ENCODE assay signal across 13 cellular contexts in the genomic region with DNA sequence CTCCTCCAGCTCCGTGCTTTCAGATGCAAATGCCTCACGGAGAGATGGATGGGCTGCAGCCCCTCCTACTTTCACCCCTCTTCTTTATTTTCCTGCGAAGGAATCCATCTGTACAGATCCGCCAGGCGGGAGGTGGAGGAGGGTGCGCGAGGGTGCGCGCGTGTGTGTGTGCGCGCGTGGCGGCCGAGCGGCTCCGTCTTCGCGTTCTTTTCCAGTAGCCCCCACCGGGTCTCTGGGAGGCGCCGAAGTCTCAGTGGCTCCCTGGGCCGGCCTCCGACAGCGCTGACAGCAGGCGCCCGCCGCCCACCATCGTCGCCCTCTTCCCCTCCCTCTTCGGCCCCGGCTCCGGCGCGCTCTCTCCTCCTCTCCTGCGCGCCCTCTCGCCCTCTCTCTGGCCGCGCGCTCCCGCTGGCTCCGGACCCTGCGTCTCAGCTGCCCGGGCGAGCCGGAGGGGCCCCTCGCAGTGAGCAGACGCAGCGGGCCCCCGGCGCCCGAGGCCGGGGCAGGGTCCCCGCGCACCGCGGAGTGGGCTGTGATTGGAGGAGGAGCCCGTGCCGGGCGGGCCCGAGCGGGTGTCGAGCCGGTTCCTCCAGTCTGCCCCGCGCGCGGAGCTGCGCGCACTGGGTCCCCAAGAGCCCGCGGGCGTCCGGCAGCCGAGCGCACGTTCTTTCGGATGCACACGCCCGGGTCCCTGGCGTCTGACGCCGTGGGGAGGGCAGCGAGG. TPM values are rescaled to one million over a fixed set of nuclear protein-coding genes. Genes with fewer than 3 reads are reported as not detected.
DNase-seq lines count a peak whose midpoint lies in the region; ATAC-seq, FAIRE-seq and TF ChIP-seq lines count a peak whose summit lies in the region.
"Had no signal": no experiment of that assay in that cellular context is flagged by ENCODE, and none has a peak within 500 bp of the region (broad histone marks: within the 10 kb centered on the region; RNA-seq: fewer than 3 reads in every experiment).

A gene with protein sequence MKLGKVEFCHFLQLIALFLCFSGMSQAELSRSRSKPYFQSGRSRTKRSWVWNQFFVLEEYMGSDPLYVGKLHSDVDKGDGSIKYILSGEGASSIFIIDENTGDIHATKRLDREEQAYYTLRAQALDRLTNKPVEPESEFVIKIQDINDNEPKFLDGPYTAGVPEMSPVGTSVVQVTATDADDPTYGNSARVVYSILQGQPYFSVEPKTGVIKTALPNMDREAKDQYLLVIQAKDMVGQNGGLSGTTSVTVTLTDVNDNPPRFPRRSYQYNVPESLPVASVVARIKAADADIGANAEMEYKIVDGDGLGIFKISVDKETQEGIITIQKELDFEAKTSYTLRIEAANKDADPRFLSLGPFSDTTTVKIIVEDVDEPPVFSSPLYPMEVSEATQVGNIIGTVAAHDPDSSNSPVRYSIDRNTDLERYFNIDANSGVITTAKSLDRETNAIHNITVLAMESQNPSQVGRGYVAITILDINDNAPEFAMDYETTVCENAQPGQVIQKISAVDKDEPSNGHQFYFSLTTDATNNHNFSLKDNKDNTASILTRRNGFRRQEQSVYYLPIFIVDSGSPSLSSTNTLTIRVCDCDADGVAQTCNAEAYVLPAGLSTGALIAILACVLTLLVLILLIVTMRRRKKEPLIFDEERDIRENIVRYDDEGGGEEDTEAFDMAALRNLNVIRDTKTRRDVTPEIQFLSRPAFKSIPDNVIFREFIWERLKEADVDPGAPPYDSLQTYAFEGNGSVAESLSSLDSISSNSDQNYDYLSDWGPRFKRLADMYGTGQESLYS (plus strand): TSS at position 592 of the 724 bp plus-strand sequence. CDS start 11,831 bp downstream, outside the sequence.

- H3K9me3 ChIP-seq in neural cell (ENCODE audit: low read length): no peaks in the 10 kb centered on the region
- H3K9me3 ChIP-seq: Caco-2, thyroid gland had no signal

- no peak for ATAC-seq in HG02870 (IDR thresholded peaks at IDR 0.05; ENCODE audit: unreplicated experiment)

- H3K79me2 ChIP-seq in neural cell (replicated peaks; ENCODE audit: insufficient read depth, low read length): peaks cover 6% of the 10 kb centered on the region

- H3K9ac ChIP-seq in neural cell (ENCODE audit: low read length): peak within 1 kb of the TSS; percentile 62

- H3K27ac ChIP-seq in neural cell (ENCODE audit: low read length): no peak within 1 kb of the TSS
- H3K27ac ChIP-seq: thyroid gland had no signal

- H3F3A ChIP-seq in neural cell (ENCODE audit: insufficient read depth, low read length, poor library complexity, severe bottlenecking): peaks cover 3% of the 10 kb centered on the region

- peak within 1 kb of the TSS; percentile 47 for H2AFZ ChIP-seq in neural cell (ENCODE audit: low read depth, low read length)

- TF ChIP-seq CTCF in neural cell (IDR thresholded peaks at IDR 0.05; ENCODE audit: poor library complexity, severe bottlenecking): peak; percentile 1

- no peaks in the 10 kb centered on the region for H3K36me3 ChIP-seq in neural cell (ENCODE audit: insufficient read depth, low read length)
- H3K36me3 ChIP-seq: thyroid gland had no signal

- no peaks in the 10 kb centered on the region for H3K27me3 ChIP-seq in neural cell (ENCODE audit: insufficient read depth, low read depth, low read length)
- H3K27me3 ChIP-seq: thyroid gland had no signal

- H4K20me1 ChIP-seq in neural cell (ENCODE audit: insufficient read depth): no peaks in the 10 kb centered on the region

- peak within 1 kb of the TSS; percentile 82 for H3K4me3 ChIP-seq in neural cell (ENCODE audit: low read length)
- H3K4me3 ChIP-seq: thyroid gland had no signal

- peak within 1 kb of the TSS; percentile 83 for H3K4me2 ChIP-seq in neural cell (ENCODE audit: low read length)

- peak; percentile 7 for DNase-seq in AG20443 (ENCODE audit: low spot score)
- peak; percentile 37 for DNase-seq in NCI-H1092 (lab: John Stamatoyannopoulos, UW)
- DNase-seq in cerebellum (ENCODE audit: low spot score): peak; percentile 65
- no peak for DNase-seq in HTR-8/SVneo (ENCODE audit: insufficient read length, low spot score)
- no peak for DNase-seq in NOMO-1 (lab: John Stamatoyannopoulos, UW; ENCODE audit: unreplicated experiment in 2 of 2)
- DNase-seq in midbrain (lab: John Stamatoyannopoulos, UW): no peak
- DNase-seq: activated CD4-positive, CD25-positive, alpha-beta regulatory T cell treated with anti-CD3 and anti-CD28 coated beads, Interleukin-2, amount 50 U/mL, for 72 hours; Caco-2; Karpas-422 had no signal

- peaks cover 3% of the 10 kb centered on the region for H3K9me2 ChIP-seq in neural cell (ENCODE audit: insufficient read depth, low read length)

- TF ChIP-seq EP300 in neural cell (conservative IDR thresholded peaks at IDR 0.05; ENCODE audit: poor library complexity, severe bottlenecking): no peak

- peak; percentile 44 for TF ChIP-seq RAD21 in neural cell (conservative IDR thresholded peaks at IDR 0.05)

- FAIRE-seq in HTR-8/SVneo (lab: Jason Lieb, UNC): no peak

TF ChIP-seq in neural cell, 6 proteins besides CTCF, POLR2A, EP300 and RAD21:
- TF ChIP-seq, protein P1, sequence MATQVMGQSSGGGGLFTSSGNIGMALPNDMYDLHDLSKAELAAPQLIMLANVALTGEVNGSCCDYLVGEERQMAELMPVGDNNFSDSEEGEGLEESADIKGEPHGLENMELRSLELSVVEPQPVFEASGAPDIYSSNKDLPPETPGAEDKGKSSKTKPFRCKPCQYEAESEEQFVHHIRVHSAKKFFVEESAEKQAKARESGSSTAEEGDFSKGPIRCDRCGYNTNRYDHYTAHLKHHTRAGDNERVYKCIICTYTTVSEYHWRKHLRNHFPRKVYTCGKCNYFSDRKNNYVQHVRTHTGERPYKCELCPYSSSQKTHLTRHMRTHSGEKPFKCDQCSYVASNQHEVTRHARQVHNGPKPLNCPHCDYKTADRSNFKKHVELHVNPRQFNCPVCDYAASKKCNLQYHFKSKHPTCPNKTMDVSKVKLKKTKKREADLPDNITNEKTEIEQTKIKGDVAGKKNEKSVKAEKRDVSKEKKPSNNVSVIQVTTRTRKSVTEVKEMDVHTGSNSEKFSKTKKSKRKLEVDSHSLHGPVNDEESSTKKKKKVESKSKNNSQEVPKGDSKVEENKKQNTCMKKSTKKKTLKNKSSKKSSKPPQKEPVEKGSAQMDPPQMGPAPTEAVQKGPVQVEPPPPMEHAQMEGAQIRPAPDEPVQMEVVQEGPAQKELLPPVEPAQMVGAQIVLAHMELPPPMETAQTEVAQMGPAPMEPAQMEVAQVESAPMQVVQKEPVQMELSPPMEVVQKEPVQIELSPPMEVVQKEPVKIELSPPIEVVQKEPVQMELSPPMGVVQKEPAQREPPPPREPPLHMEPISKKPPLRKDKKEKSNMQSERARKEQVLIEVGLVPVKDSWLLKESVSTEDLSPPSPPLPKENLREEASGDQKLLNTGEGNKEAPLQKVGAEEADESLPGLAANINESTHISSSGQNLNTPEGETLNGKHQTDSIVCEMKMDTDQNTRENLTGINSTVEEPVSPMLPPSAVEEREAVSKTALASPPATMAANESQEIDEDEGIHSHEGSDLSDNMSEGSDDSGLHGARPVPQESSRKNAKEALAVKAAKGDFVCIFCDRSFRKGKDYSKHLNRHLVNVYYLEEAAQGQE (IDR thresholded peaks at IDR 0.05; ENCODE audit: borderline replicate concordance): no peak
- TF ChIP-seq POLR2AphosphoS5 (IDR thresholded peaks at IDR 0.05) (peak; percentile 32), EZH2 (IDR thresholded peaks at IDR 0.05; ENCODE audit: borderline replicate concordance, insufficient read depth, low read length, poor library complexity, severe bottlenecking) (no peak), TAF1 (IDR thresholded peaks at IDR 0.05; ENCODE audit: low read depth) (no peak), MXI1 (conservative IDR thresholded peaks at IDR 0.05; ENCODE audit: poor library complexity, severe bottlenecking) (peak; percentile 62), SMC3 (conservative IDR thresholded peaks at IDR 0.05; ENCODE audit: poor library complexity) (peak; percentile 55)

RNA-seq across cellular contexts. Expression of the gene that starts here (rescaled TPM):
- 39.9 TPM for total RNA-seq in cerebellum
- polyA plus RNA-seq in neural cell: 6.3 and 7.4 TPM in 2 replicates
- polyA minus RNA-seq in neural cell: 21.2 and 26.9 TPM in 2 replicates
- total RNA-seq: posterior vena cava, thyroid gland had no signal

Comparison
In these comparisons a context has a peak if more than half of its experiments do, and no peak if none do; other contexts are left out.
1. DNase-seq: peak in AG20443 (single experiment), NCI-H1092 (single experiment) and cerebellum (single experiment); none in HTR-8/SVneo (single experiment), NOMO-1 (0 of 2) and midbrain (single experiment).